ENCODE assay signal across 1 cellular context in the genomic region with DNA sequence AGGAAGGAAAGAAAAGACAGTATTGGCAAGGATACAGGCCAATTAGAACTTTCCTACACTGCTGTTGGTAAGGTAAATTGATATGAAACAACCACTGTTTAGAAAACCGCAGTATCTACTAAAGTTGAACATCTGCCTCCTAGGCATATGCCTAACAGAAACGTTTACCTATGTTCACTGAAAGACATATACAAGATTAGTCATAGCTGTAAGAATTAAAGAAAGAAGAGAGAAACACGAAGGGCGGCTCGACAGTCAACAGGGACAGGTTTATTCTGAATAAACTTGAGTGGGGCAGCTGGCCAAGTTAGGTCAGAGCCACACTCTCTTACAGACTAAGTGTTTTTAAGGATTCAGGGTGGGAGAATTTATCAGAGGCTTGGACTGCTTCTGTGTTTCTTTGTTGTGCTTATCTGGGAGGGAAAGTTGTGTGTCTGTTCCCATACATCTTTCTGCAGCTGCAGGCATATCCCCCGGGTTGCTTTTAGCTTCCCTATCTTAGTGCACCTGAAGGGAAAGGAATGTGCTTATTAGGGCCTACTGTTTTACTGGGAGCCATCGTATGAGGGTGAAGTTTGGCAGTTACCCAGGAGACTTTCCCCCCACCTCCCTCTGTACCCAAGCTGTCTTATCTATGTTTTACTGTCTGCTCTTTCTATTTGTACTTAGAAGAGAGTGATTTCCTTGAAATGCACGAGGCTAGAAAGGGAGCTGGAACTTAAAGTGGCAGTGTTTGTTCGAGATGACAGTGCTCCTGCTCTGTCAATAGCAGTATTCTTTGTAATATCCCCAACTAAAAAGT.
TF ChIP-seq lines count a peak whose summit lies in the region.

No MANE protein-coding gene starts in this region.

TF ChIP-seq in GM23338, 12 proteins besides CTCF, POLR2A, EP300 and RAD21 (continued from another document):
- TF ChIP-seq, protein P1, sequence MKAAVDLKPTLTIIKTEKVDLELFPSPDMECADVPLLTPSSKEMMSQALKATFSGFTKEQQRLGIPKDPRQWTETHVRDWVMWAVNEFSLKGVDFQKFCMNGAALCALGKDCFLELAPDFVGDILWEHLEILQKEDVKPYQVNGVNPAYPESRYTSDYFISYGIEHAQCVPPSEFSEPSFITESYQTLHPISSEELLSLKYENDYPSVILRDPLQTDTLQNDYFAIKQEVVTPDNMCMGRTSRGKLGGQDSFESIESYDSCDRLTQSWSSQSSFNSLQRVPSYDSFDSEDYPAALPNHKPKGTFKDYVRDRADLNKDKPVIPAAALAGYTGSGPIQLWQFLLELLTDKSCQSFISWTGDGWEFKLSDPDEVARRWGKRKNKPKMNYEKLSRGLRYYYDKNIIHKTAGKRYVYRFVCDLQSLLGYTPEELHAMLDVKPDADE (IDR thresholded peaks at IDR 0.05), result no peak
